8 cellular contexts compared by ENCODE assay signal in the genomic region with DNA sequence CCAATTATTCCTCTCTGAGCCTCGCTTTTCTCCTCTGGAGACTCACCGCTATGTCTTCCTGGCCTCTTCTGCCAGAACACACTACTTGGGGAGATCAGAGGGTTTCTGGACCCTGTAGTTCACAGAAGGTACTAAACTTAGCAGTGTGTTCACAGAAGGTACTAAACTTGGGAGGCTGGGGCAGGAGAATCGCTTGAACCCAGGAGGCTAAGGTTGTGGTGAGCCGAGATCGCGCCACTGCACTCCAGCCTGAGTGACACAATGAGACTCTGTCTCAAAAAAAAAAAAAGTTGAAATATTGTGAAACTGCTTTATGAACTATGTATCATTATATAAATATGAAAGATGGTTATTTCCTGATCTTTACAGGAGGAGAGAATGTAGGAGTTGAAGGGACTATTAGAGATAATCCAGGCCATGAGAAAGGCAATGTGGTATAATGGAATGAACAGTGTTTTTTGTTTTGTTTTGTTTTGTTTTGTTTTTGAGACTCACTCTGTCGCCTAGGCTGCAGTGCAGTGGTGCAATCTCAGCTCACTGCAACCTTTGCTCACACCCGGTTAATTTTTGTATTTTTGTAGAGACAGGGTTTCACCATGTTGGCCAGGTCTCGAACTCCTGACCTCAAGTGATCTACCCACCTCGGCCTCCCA. TPM values are rescaled to one million over a fixed set of nuclear protein-coding genes. Genes with fewer than 3 reads are reported as not detected.
DNase-seq lines count a peak whose midpoint lies in the region; ATAC-seq, FAIRE-seq and TF ChIP-seq lines count a peak whose summit lies in the region.
"Not testable (repeated sequence)": the region's sequence is repeated elsewhere in the genome, so short reads cannot be mapped to it uniquely, and the experiment has no call there.
"Had no signal": no experiment of that assay in that cellular context is flagged by ENCODE, and none has a peak within 500 bp of the region (broad histone marks: within the 10 kb centered on the region; RNA-seq: fewer than 3 reads in every experiment).

No MANE protein-coding gene starts in this region.

- CTCF ChIA-PET in A549 (lab: Yijun Ruan, JAX) (interaction anchor here (0.7 to 1.7 kb wide), 5 partner anchors 13 to 146 kb away, joined by 4 to 5 read pairs (median 4); a partner anchor contains a TSS), HepG2 (lab: Yijun Ruan, JAX; ENCODE audit: low intra/inter-chr PET ratio, low total read pairs) (interaction anchor here (1.3 kb wide), 1 partner anchor 50 kb away, joined by 3 read pairs; no protein-coding TSS in a partner anchor)
- CTCF ChIA-PET in activated CD8-positive, alpha-beta T cell treated with anti-CD3 and anti-CD28 coated beads for 36 hours (lab: Charles Lee): interaction anchor here (1.3 to 4.3 kb wide), 2 partner anchors 35 to 36 kb away, joined by 4 to 25 read pairs; a partner anchor contains a TSS

- not testable (repeated sequence) for BruUV-seq in HepG2 (replicated peaks; lab: Mats Ljungman, UMichigan)

- H3K4me3 Mint-ChIP-seq in IgD-negative memory B cell; activated CD8-positive, alpha-beta T cell treated with anti-CD3 and anti-CD28 coated beads for 36 hours; chondrocyte (ENCODE audit: unreplicated experiment): not testable (repeated sequence)

- not testable (repeated sequence) for TF ChIP-seq CTCF in A549 (IDR thresholded peaks at IDR 0.05); activated CD8-positive, alpha-beta T cell treated with anti-CD3 and anti-CD28 coated beads for 36 hours (IDR thresholded peaks at IDR 0.05); chondrocyte (IDR thresholded peaks at IDR 0.05); HepG2 (CRISPR knock-in tag; IDR thresholded peaks at IDR 0.05)

- intact Hi-C loops in activated CD8-positive, alpha-beta T cell treated with anti-CD3 and anti-CD28 coated beads for 36 hours (cut with micrococcal nuclease): not testable (repeated sequence)
- intact Hi-C loops in HepG2 (cut with micrococcal nuclease; ENCODE audit: unreplicated experiment): loop anchor here (5.0 kb wide), 1 partner anchor 35 kb away; a partner anchor contains a TSS

- ATAC-seq in A549 (peak in 1 of 2 experiments; percentile 14; a peak in 3 of 6 replicates), HepG2 (peak; percentile 14)
- not testable (repeated sequence) for ATAC-seq in activated CD8-positive, alpha-beta T cell treated with anti-CD3 and anti-CD28 coated beads for 36 hours

- not testable (repeated sequence) for H3K4me3 ChIP-seq in A549
- H3K4me3 ChIP-seq in HepG2 (replicated peaks in 1 of 3; ENCODE audit: insufficient read depth in 1 of 3, low read depth in 2 of 3, low read length in 3 of 3): peak overlapping the region in 1 of 3 experiments; percentile 67; a peak in 1 of 6 replicates

- TF ChIP-seq POLR2A in A549 (IDR thresholded peaks at IDR 0.05; ENCODE audit: low read length); HepG2 (IDR thresholded peaks at IDR 0.05; ENCODE audit: insufficient read depth in 1 of 2, low read depth in 2 of 2, low read length in 2 of 2): not testable (repeated sequence)

- not testable (repeated sequence) for H3K9me3 ChIP-seq in A549; HepG2 (ENCODE audit: low read length)

- H3K4me1 Mint-ChIP-seq in IgD-negative memory B cell (peaks cover 17 to 26% (median 23%) of the 10 kb centered on the region in 3 donors), chondrocyte (ENCODE audit: low read depth) (peaks cover 59% of the 10 kb centered on the region)
- H3K4me1 Mint-ChIP-seq in activated CD8-positive, alpha-beta T cell treated with anti-CD3 and anti-CD28 coated beads for 36 hours (ENCODE audit: low read depth): peaks cover 49% of the 10 kb centered on the region

- not testable (repeated sequence) for DNase-seq in A549 (ENCODE audit: low read depth in 1 of 2, low spot score in 1 of 2); activated CD8-positive, alpha-beta T cell treated with anti-CD3 and anti-CD28 coated beads for 36 hours; chondrocyte (ENCODE audit: low spot score)
- DNase-seq in HepG2 (ENCODE audit: low spot score) (peak; percentile 50), renal cortical epithelial cell (ENCODE audit: low read depth) (peak; percentile 78)

- not testable (repeated sequence) for H2AFZ ChIP-seq in HepG2 (ENCODE audit: low read length)

- not testable (repeated sequence) for H3K36me3 ChIP-seq in HepG2 (replicated peaks in 1 of 2; ENCODE audit: control insufficient read depth in 1 of 2, insufficient read depth in 2 of 2, low read length in 2 of 2)

- H3K9me3 Mint-ChIP-seq in IgD-negative memory B cell; activated CD8-positive, alpha-beta T cell treated with anti-CD3 and anti-CD28 coated beads for 36 hours; chondrocyte (ENCODE audit: low read depth): not testable (repeated sequence)

- H3K9ac ChIP-seq in HepG2 (ENCODE audit: insufficient read depth, low read depth, low read length): peak overlapping the region; percentile 85

- WGBS in A549 (ENCODE audit: missing lambda C conversion rate): 77% methylated on average over 10 of the region's 10 CpGs
- 26% methylated on average over 10 of the region's 10 CpGs for WGBS in HepG2 (ENCODE audit: low lambda C conversion rate)

- not testable (repeated sequence) for H4K20me1 ChIP-seq in HepG2 (ENCODE audit: insufficient read depth, low read length)

- in situ Hi-C loops in HepG2 (cut with HindIII; ENCODE audit: extremely low pct_ligation_motif_present, low pct_unique_long_range_greater_than_20kb): loop anchor here (5.0 kb wide), 1 partner anchor 35 kb away; no protein-coding TSS in a partner anchor

- FAIRE-seq in A549 (lab: Jason Lieb, UNC); HepG2 (lab: Jason Lieb, UNC): not testable (repeated sequence)

- peaks cover 11% of the 10 kb centered on the region for H3K79me2 ChIP-seq in HepG2 (ENCODE audit: insufficient read depth, low read length)

- not testable (repeated sequence) for TF ChIP-seq EP300 in A549 (IDR thresholded peaks at IDR 0.05); HepG2 (IDR thresholded peaks at IDR 0.05; ENCODE audit: low read depth in 2 of 2, low read length in 2 of 2); HepG2 (CRISPR knock-in tag; IDR thresholded peaks at IDR 0.05; ENCODE audit: borderline replicate concordance)

- H3K27me3 Mint-ChIP-seq in IgD-negative memory B cell; activated CD8-positive, alpha-beta T cell treated with anti-CD3 and anti-CD28 coated beads for 36 hours; chondrocyte (ENCODE audit: low read depth): not testable (repeated sequence)

- not testable (repeated sequence) for H3K27me3 ChIP-seq in HepG2 (ENCODE audit: control insufficient read depth in 1 of 2, insufficient read depth in 2 of 2, low read length in 2 of 2)

- H3K27ac Mint-ChIP-seq in IgD-negative memory B cell: peak overlapping the region in 2 of 3 donors; percentile 18 to 80
- peak overlapping the region; percentile 11 for H3K27ac Mint-ChIP-seq in activated CD8-positive, alpha-beta T cell treated with anti-CD3 and anti-CD28 coated beads for 36 hours
- H3K27ac Mint-ChIP-seq in chondrocyte (ENCODE audit: unreplicated experiment): peak overlapping the region; percentile 69

- H3K4me1 ChIP-seq in A549 (peaks cover 72% of the 10 kb centered on the region), HepG2 (ENCODE audit: insufficient read depth, low read length) (peaks cover 82% of the 10 kb centered on the region)

- H3K27ac ChIP-seq in A549: peak overlapping the region; percentile 76 to 82
- peak overlapping the region; percentile 100 for H3K27ac ChIP-seq in HepG2 (ENCODE audit: extremely low read length, insufficient read depth, low read length)

- peak overlapping the region; percentile 68 for H3K4me2 ChIP-seq in A549
- H3K4me2 ChIP-seq in HepG2 (ENCODE audit: low read depth, low read length): peak overlapping the region; percentile 98

- not testable (repeated sequence) for TF ChIP-seq RAD21 in A549 (conservative IDR thresholded peaks at IDR 0.05 in 1 of 2, IDR thresholded peaks at IDR 0.05 in 1 of 2); HepG2 (CRISPR knock-in tag; IDR thresholded peaks at IDR 0.05)

- POLR2A ChIA-PET in A549 (lab: Yijun Ruan, JAX): interaction anchor here (0.8 kb wide), 1 partner anchor 16 kb away, joined by 5 read pairs; no protein-coding TSS in a partner anchor
- POLR2A ChIA-PET in activated CD8-positive, alpha-beta T cell treated with anti-CD3 and anti-CD28 coated beads for 36 hours (lab: Charles Lee): interaction anchor here (1.0 to 7.7 kb wide), 2 partner anchors 11 to 36 kb away, joined by 3 to 57 read pairs; a partner anchor contains a TSS
- POLR2A ChIA-PET in HepG2 (lab: Yijun Ruan, JAX): interaction anchor here (1.0 to 9.3 kb wide), 15 partner anchors 7 to 104 kb away, joined by 3 to 298 read pairs (median 6); a partner anchor contains a TSS

- not testable (repeated sequence) for H3K36me3 Mint-ChIP-seq in IgD-negative memory B cell
- H3K36me3 Mint-ChIP-seq in activated CD8-positive, alpha-beta T cell treated with anti-CD3 and anti-CD28 coated beads for 36 hours (ENCODE audit: low read depth): peaks cover 31% of the 10 kb centered on the region
- peaks cover 11% of the 10 kb centered on the region for H3K36me3 Mint-ChIP-seq in chondrocyte (ENCODE audit: low read depth)

RNA-seq across cellular contexts. Expression of a gene that starts 5.8 kb away (rescaled TPM):
- 0.53 and 0.60 TPM in 2 replicates for polyA plus RNA-seq in A549 (2011; rRNA removed)
- polyA plus RNA-seq in A549 (2012; cell fraction: cytosol; rRNA removed): 0.65 and 0.79 TPM in 2 replicates
- polyA plus RNA-seq in A549 (2012; cell fraction: nucleus; rRNA removed): 3.4 and 3.7 TPM in 2 replicates
- 0.44 to 0.67 TPM (median 0.47 TPM) in 3 replicates for polyA plus RNA-seq in A549 (2017; fragmentation: RNase III; extraction: RNeasy Plus Mini Kit Qiagen cat#74134 plus additional on column Dnase treatment)
- 0.92 and 1.3 TPM in 2 replicates for polyA minus RNA-seq in A549 (2011; rRNA and poly(A)+ RNA removed)
- polyA plus RNA-seq in IgD-negative memory B cell: not detected
- 1 to 10 TPM; 1.2 to 1.7 TPM for total RNA-seq in activated CD8-positive, alpha-beta T cell treated with anti-CD3 and anti-CD28 coated beads for 36 hours
- total RNA-seq in chondrocyte: 0.42 to 1.6 TPM (median 0.92 TPM) in 3 replicates
- 6.7 and 14.5 TPM in 2 replicates for total RNA-seq in HepG2 (2016; rRNA removed; fragmentation: Illumina TruSeq; extraction: Trizol)
- total RNA-seq in HepG2 (2016; cell fraction: cytosol; rRNA removed; fragmentation: Illumina TruSeq; extraction: Trizol; ENCODE audit: low read depth): 2.7 and 3.5 TPM in 2 replicates
- 6.0 and 11.8 TPM in 2 replicates for total RNA-seq in HepG2 (2016; cell fraction: insoluble cytoplasmic fraction; rRNA removed; fragmentation: Illumina TruSeq; extraction: Trizol)
- 4.7 and 5.3 TPM in 2 replicates for total RNA-seq in HepG2 (2016; cell fraction: membrane; rRNA removed; fragmentation: Illumina TruSeq; extraction: Trizol)
- 15.9 and 16.0 TPM in 2 replicates for total RNA-seq in HepG2 (2016; cell fraction: nucleus; rRNA removed; fragmentation: Illumina TruSeq; extraction: Trizol)
- 24.1 and 36.3 TPM in 2 replicates for polyA plus RNA-seq in HepG2 (2011; rRNA removed)
- polyA plus RNA-seq in HepG2 (2011; cell fraction: cytosol; rRNA removed): 12.1 and 13.8 TPM in 2 replicates
- 99.7 and 101 TPM in 2 replicates for polyA plus RNA-seq in HepG2 (2011; cell fraction: nucleus; rRNA removed)
- 13.7 and 18.1 TPM in 2 replicates for polyA plus RNA-seq in HepG2 (2012)
- polyA plus RNA-seq in HepG2 (2016; cell fraction: cytosol; fragmentation: Illumina TruSeq; extraction: Trizol; ENCODE audit: low read depth): 2.0 and 2.3 TPM in 2 replicates
- 7.0 and 8.1 TPM in 2 replicates for polyA plus RNA-seq in HepG2 (2016; cell fraction: insoluble cytoplasmic fraction; fragmentation: Illumina TruSeq; extraction: Trizol; ENCODE audit: low read depth)
- polyA plus RNA-seq in HepG2 (2016; cell fraction: membrane; fragmentation: Illumina TruSeq; extraction: Trizol; ENCODE audit: low read depth): 3.3 and 3.7 TPM in 2 replicates
- 31.0 and 39.3 TPM in 2 replicates for polyA plus RNA-seq in HepG2 (2016; cell fraction: nucleus; fragmentation: Illumina TruSeq; extraction: Trizol; ENCODE audit: insufficient read depth, low read depth)
- 2.4 and 35.1 TPM in 2 replicates for polyA minus RNA-seq in HepG2 (2011; rRNA and poly(A)+ RNA removed; ENCODE audit: low replicate concordance)
- 6.0 and 7.9 TPM in 2 replicates for polyA minus RNA-seq in HepG2 (2011; cell fraction: cytosol; rRNA and poly(A)+ RNA removed)
- polyA minus RNA-seq in HepG2 (2011; cell fraction: nucleus; rRNA and poly(A)+ RNA removed): 22.7 and 33.4 TPM in 2 replicates
- total RNA-seq in renal cortical epithelial cell: 0.69 and 1.3 TPM in 2 replicates

RNA-seq across cellular contexts. Expression of a gene that starts 6.5 kb away (rescaled TPM):
- polyA plus RNA-seq in A549 (2011; rRNA removed) (63.2 and 79.3 TPM in 2 replicates), A549 (2017; fragmentation: RNase III; extraction: RNeasy Plus Mini Kit Qiagen cat#74134 plus additional on column Dnase treatment) (48.6 to 53.7 TPM (median 49.6 TPM) in 3 replicates), IgD-negative memory B cell (46.4 TPM), HepG2 (2011; rRNA removed) (49.9 and 59.1 TPM in 2 replicates)
- 54.9 and 75.5 TPM in 2 replicates for polyA plus RNA-seq in A549 (2012; cell fraction: cytosol; rRNA removed)
- polyA plus RNA-seq in A549 (2012; cell fraction: nucleus; rRNA removed): 28.0 and 40.6 TPM in 2 replicates
- 51.1 and 62.9 TPM in 2 replicates for polyA minus RNA-seq in A549 (2011; rRNA and poly(A)+ RNA removed)
- total RNA-seq in activated CD8-positive, alpha-beta T cell treated with anti-CD3 and anti-CD28 coated beads for 36 hours: 10 to 100 TPM; 29.7 to 30.3 TPM
- total RNA-seq in chondrocyte (20.3 to 25.1 TPM (median 24.5 TPM) in 3 replicates), HepG2 (2016; rRNA removed; fragmentation: Illumina TruSeq; extraction: Trizol) (40.9 and 50.9 TPM in 2 replicates), renal cortical epithelial cell (31.1 and 38.4 TPM in 2 replicates)
- total RNA-seq in HepG2 (2016; cell fraction: cytosol; rRNA removed; fragmentation: Illumina TruSeq; extraction: Trizol; ENCODE audit: low read depth): 30.5 and 31.6 TPM in 2 replicates
- 39.2 and 48.3 TPM in 2 replicates for total RNA-seq in HepG2 (2016; cell fraction: insoluble cytoplasmic fraction; rRNA removed; fragmentation: Illumina TruSeq; extraction: Trizol)
- 58.9 and 62.5 TPM in 2 replicates for total RNA-seq in HepG2 (2016; cell fraction: membrane; rRNA removed; fragmentation: Illumina TruSeq; extraction: Trizol)
- 26.1 and 35.8 TPM in 2 replicates for total RNA-seq in HepG2 (2016; cell fraction: nucleus; rRNA removed; fragmentation: Illumina TruSeq; extraction: Trizol)
- polyA plus RNA-seq in HepG2 (2011; cell fraction: cytosol; rRNA removed): 62.8 and 77.2 TPM in 2 replicates
- polyA plus RNA-seq in HepG2 (2011; cell fraction: nucleus; rRNA removed): 15.6 and 21.2 TPM in 2 replicates
- polyA plus RNA-seq in HepG2 (2012): 51.5 and 51.6 TPM in 2 replicates
- 34.8 and 36.6 TPM in 2 replicates for polyA plus RNA-seq in HepG2 (2016; cell fraction: cytosol; fragmentation: Illumina TruSeq; extraction: Trizol; ENCODE audit: low read depth)
- polyA plus RNA-seq in HepG2 (2016; cell fraction: insoluble cytoplasmic fraction; fragmentation: Illumina TruSeq; extraction: Trizol; ENCODE audit: low read depth): 49.7 and 50.5 TPM in 2 replicates
- polyA plus RNA-seq in HepG2 (2016; cell fraction: membrane; fragmentation: Illumina TruSeq; extraction: Trizol; ENCODE audit: low read depth): 63.1 and 68.7 TPM in 2 replicates
- polyA plus RNA-seq in HepG2 (2016; cell fraction: nucleus; fragmentation: Illumina TruSeq; extraction: Trizol; ENCODE audit: insufficient read depth, low read depth): 55.7 and 65.1 TPM in 2 replicates
- 106 and 114 TPM in 2 replicates for polyA minus RNA-seq in HepG2 (2011; rRNA and poly(A)+ RNA removed; ENCODE audit: low replicate concordance)
- 28.1 and 40.9 TPM in 2 replicates for polyA minus RNA-seq in HepG2 (2011; cell fraction: cytosol; rRNA and poly(A)+ RNA removed)
- 16.2 and 24.0 TPM in 2 replicates for polyA minus RNA-seq in HepG2 (2011; cell fraction: nucleus; rRNA and poly(A)+ RNA removed)

RNA-seq across cellular contexts. Expression of a gene that starts 16.8 kb away (rescaled TPM):
- polyA plus RNA-seq in A549 (2011; rRNA removed) (6.3 and 10.4 TPM in 2 replicates), A549 (2017; fragmentation: RNase III; extraction: RNeasy Plus Mini Kit Qiagen cat#74134 plus additional on column Dnase treatment) (2.0 to 3.3 TPM (median 2.8 TPM) in 3 replicates), IgD-negative memory B cell (0.80 TPM), HepG2 (2011; rRNA removed) (10.4 and 19.6 TPM in 2 replicates)
- 3.5 and 3.9 TPM in 2 replicates for polyA plus RNA-seq in A549 (2012; cell fraction: cytosol; rRNA removed)
- polyA plus RNA-seq in A549 (2012; cell fraction: nucleus; rRNA removed): 2.5 and 3.5 TPM in 2 replicates
- 10.9 and 11.2 TPM in 2 replicates for polyA minus RNA-seq in A549 (2011; rRNA and poly(A)+ RNA removed)
- total RNA-seq in activated CD8-positive, alpha-beta T cell treated with anti-CD3 and anti-CD28 coated beads for 36 hours: not detected
- total RNA-seq in chondrocyte (not detected in 3 replicates), HepG2 (2016; rRNA removed; fragmentation: Illumina TruSeq; extraction: Trizol) (2.5 and 2.8 TPM in 2 replicates), renal cortical epithelial cell (0.10 TPM in 1 of 2 replicates, not detected in the other)
- total RNA-seq in HepG2 (2016; cell fraction: cytosol; rRNA removed; fragmentation: Illumina TruSeq; extraction: Trizol; ENCODE audit: low read depth): 0.71 and 0.79 TPM in 2 replicates
- 2.8 and 3.0 TPM in 2 replicates for total RNA-seq in HepG2 (2016; cell fraction: insoluble cytoplasmic fraction; rRNA removed; fragmentation: Illumina TruSeq; extraction: Trizol)
- 1.1 TPM in 2 replicates for total RNA-seq in HepG2 (2016; cell fraction: membrane; rRNA removed; fragmentation: Illumina TruSeq; extraction: Trizol)
- total RNA-seq in HepG2 (2016; cell fraction: nucleus; rRNA removed; fragmentation: Illumina TruSeq; extraction: Trizol): 1.1 and 1.7 TPM in 2 replicates
- 11.0 and 15.5 TPM in 2 replicates for polyA plus RNA-seq in HepG2 (2011; cell fraction: cytosol; rRNA removed)
- polyA plus RNA-seq in HepG2 (2011; cell fraction: nucleus; rRNA removed): 4.8 and 7.9 TPM in 2 replicates
- polyA plus RNA-seq in HepG2 (2012): 9.7 and 16.5 TPM in 2 replicates
- polyA plus RNA-seq in HepG2 (2016; cell fraction: cytosol; fragmentation: Illumina TruSeq; extraction: Trizol; ENCODE audit: low read depth): 0.90 and 1.2 TPM in 2 replicates
- 4.1 and 5.5 TPM in 2 replicates for polyA plus RNA-seq in HepG2 (2016; cell fraction: insoluble cytoplasmic fraction; fragmentation: Illumina TruSeq; extraction: Trizol; ENCODE audit: low read depth)
- polyA plus RNA-seq in HepG2 (2016; cell fraction: membrane; fragmentation: Illumina TruSeq; extraction: Trizol; ENCODE audit: low read depth): 1.00 and 1.2 TPM in 2 replicates
- polyA plus RNA-seq in HepG2 (2016; cell fraction: nucleus; fragmentation: Illumina TruSeq; extraction: Trizol; ENCODE audit: insufficient read depth, low read depth): 1.8 and 2.8 TPM in 2 replicates
- polyA minus RNA-seq in HepG2 (2011; rRNA and poly(A)+ RNA removed; ENCODE audit: low replicate concordance): 9.9 TPM in 1 of 2 replicates, not detected in the other
- polyA minus RNA-seq in HepG2 (2011; cell fraction: cytosol; rRNA and poly(A)+ RNA removed): 3.8 and 7.9 TPM in 2 replicates
- polyA minus RNA-seq in HepG2 (2011; cell fraction: nucleus; rRNA and poly(A)+ RNA removed): 2.4 and 5.2 TPM in 2 replicates
- total RNA-seq: A172; activated CD8-positive, alpha-beta memory T cell treated with anti-CD3 and anti-CD28 coated beads, Interleukin-2, amount 10 ng/mL, durations not matched to agents 7 days and 5 days had no signal

RNA-seq across cellular contexts. Expression of a gene that starts 20.0 kb away (rescaled TPM):
- polyA plus RNA-seq in A549 (2011; rRNA removed) (7.7 and 12.2 TPM in 2 replicates), A549 (2017; fragmentation: RNase III; extraction: RNeasy Plus Mini Kit Qiagen cat#74134 plus additional on column Dnase treatment) (9.1 to 9.8 TPM (median 9.4 TPM) in 3 replicates), IgD-negative memory B cell (6.7 TPM), HepG2 (2011; rRNA removed) (24.0 and 31.7 TPM in 2 replicates)
- 12.1 and 17.1 TPM in 2 replicates for polyA plus RNA-seq in A549 (2012; cell fraction: cytosol; rRNA removed)
- polyA plus RNA-seq in A549 (2012; cell fraction: nucleus; rRNA removed): 34.0 and 43.5 TPM in 2 replicates
- polyA minus RNA-seq in A549 (2011; rRNA and poly(A)+ RNA removed): 16.6 and 23.1 TPM in 2 replicates
- under 1 TPM; 0.22 to 0.32 TPM for total RNA-seq in activated CD8-positive, alpha-beta T cell treated with anti-CD3 and anti-CD28 coated beads for 36 hours
- total RNA-seq in chondrocyte (20.8 to 26.4 TPM (median 21.3 TPM) in 3 replicates), HepG2 (2016; rRNA removed; fragmentation: Illumina TruSeq; extraction: Trizol) (10.7 and 20.7 TPM in 2 replicates), renal cortical epithelial cell (18.9 and 29.9 TPM in 2 replicates)
- 5.7 and 7.7 TPM in 2 replicates for total RNA-seq in HepG2 (2016; cell fraction: cytosol; rRNA removed; fragmentation: Illumina TruSeq; extraction: Trizol; ENCODE audit: low read depth)
- total RNA-seq in HepG2 (2016; cell fraction: insoluble cytoplasmic fraction; rRNA removed; fragmentation: Illumina TruSeq; extraction: Trizol): 8.6 and 18.1 TPM in 2 replicates
- total RNA-seq in HepG2 (2016; cell fraction: membrane; rRNA removed; fragmentation: Illumina TruSeq; extraction: Trizol): 11.4 and 12.8 TPM in 2 replicates
- total RNA-seq in HepG2 (2016; cell fraction: nucleus; rRNA removed; fragmentation: Illumina TruSeq; extraction: Trizol): 21.6 and 25.0 TPM in 2 replicates
- polyA plus RNA-seq in HepG2 (2011; cell fraction: cytosol; rRNA removed): 13.6 and 19.2 TPM in 2 replicates
- 108 and 112 TPM in 2 replicates for polyA plus RNA-seq in HepG2 (2011; cell fraction: nucleus; rRNA removed)
- 13.5 and 15.0 TPM in 2 replicates for polyA plus RNA-seq in HepG2 (2012)
- 4.6 and 5.5 TPM in 2 replicates for polyA plus RNA-seq in HepG2 (2016; cell fraction: cytosol; fragmentation: Illumina TruSeq; extraction: Trizol; ENCODE audit: low read depth)
- polyA plus RNA-seq in HepG2 (2016; cell fraction: insoluble cytoplasmic fraction; fragmentation: Illumina TruSeq; extraction: Trizol; ENCODE audit: low read depth): 7.3 and 9.2 TPM in 2 replicates
- 9.4 and 10.5 TPM in 2 replicates for polyA plus RNA-seq in HepG2 (2016; cell fraction: membrane; fragmentation: Illumina TruSeq; extraction: Trizol; ENCODE audit: low read depth)
- polyA plus RNA-seq in HepG2 (2016; cell fraction: nucleus; fragmentation: Illumina TruSeq; extraction: Trizol; ENCODE audit: insufficient read depth, low read depth): 42.0 and 44.2 TPM in 2 replicates
- 31.2 and 33.6 TPM in 2 replicates for polyA minus RNA-seq in HepG2 (2011; rRNA and poly(A)+ RNA removed; ENCODE audit: low replicate concordance)
- polyA minus RNA-seq in HepG2 (2011; cell fraction: cytosol; rRNA and poly(A)+ RNA removed): 11.5 and 11.9 TPM in 2 replicates
- 21.0 and 29.7 TPM in 2 replicates for polyA minus RNA-seq in HepG2 (2011; cell fraction: nucleus; rRNA and poly(A)+ RNA removed)

RNA-seq across cellular contexts. Expression of a gene that starts 36.8 kb away (rescaled TPM):
- polyA plus RNA-seq in A549 (2011; rRNA removed) (13.1 and 13.9 TPM in 2 replicates), A549 (2017; fragmentation: RNase III; extraction: RNeasy Plus Mini Kit Qiagen cat#74134 plus additional on column Dnase treatment) (9.8 to 13.6 TPM (median 11.1 TPM) in 3 replicates), IgD-negative memory B cell (17.7 TPM), HepG2 (2011; rRNA removed) (61.9 and 75.9 TPM in 2 replicates)
- polyA plus RNA-seq in A549 (2012; cell fraction: cytosol; rRNA removed): 14.6 and 14.9 TPM in 2 replicates
- polyA plus RNA-seq in A549 (2012; cell fraction: nucleus; rRNA removed): 25.3 and 26.0 TPM in 2 replicates
- 6.2 and 9.1 TPM in 2 replicates for polyA minus RNA-seq in A549 (2011; rRNA and poly(A)+ RNA removed)
- 10 to 100 TPM in 1 of 2 experiments, 1 to 10 TPM in 1; 9.4 to 13.0 TPM for total RNA-seq in activated CD8-positive, alpha-beta T cell treated with anti-CD3 and anti-CD28 coated beads for 36 hours
- total RNA-seq in chondrocyte (26.5 to 29.9 TPM (median 28.2 TPM) in 3 replicates), HepG2 (2016; rRNA removed; fragmentation: Illumina TruSeq; extraction: Trizol) (12.0 and 27.1 TPM in 2 replicates), renal cortical epithelial cell (35.9 and 74.2 TPM in 2 replicates)
- total RNA-seq in HepG2 (2016; cell fraction: cytosol; rRNA removed; fragmentation: Illumina TruSeq; extraction: Trizol; ENCODE audit: low read depth): 5.5 and 6.3 TPM in 2 replicates
- 10.5 and 28.2 TPM in 2 replicates for total RNA-seq in HepG2 (2016; cell fraction: insoluble cytoplasmic fraction; rRNA removed; fragmentation: Illumina TruSeq; extraction: Trizol)
- total RNA-seq in HepG2 (2016; cell fraction: membrane; rRNA removed; fragmentation: Illumina TruSeq; extraction: Trizol): 8.2 and 8.3 TPM in 2 replicates
- 29.9 and 34.8 TPM in 2 replicates for total RNA-seq in HepG2 (2016; cell fraction: nucleus; rRNA removed; fragmentation: Illumina TruSeq; extraction: Trizol)
- polyA plus RNA-seq in HepG2 (2011; cell fraction: cytosol; rRNA removed): 73.8 and 82.2 TPM in 2 replicates
- polyA plus RNA-seq in HepG2 (2011; cell fraction: nucleus; rRNA removed): 172 and 195 TPM in 2 replicates
- 41.6 and 60.4 TPM in 2 replicates for polyA plus RNA-seq in HepG2 (2012)
- polyA plus RNA-seq in HepG2 (2016; cell fraction: cytosol; fragmentation: Illumina TruSeq; extraction: Trizol; ENCODE audit: low read depth): 3.9 and 4.5 TPM in 2 replicates
- polyA plus RNA-seq in HepG2 (2016; cell fraction: insoluble cytoplasmic fraction; fragmentation: Illumina TruSeq; extraction: Trizol; ENCODE audit: low read depth): 9.1 and 10.0 TPM in 2 replicates
- 6.9 and 8.5 TPM in 2 replicates for polyA plus RNA-seq in HepG2 (2016; cell fraction: membrane; fragmentation: Illumina TruSeq; extraction: Trizol; ENCODE audit: low read depth)
- 74.9 and 77.9 TPM in 2 replicates for polyA plus RNA-seq in HepG2 (2016; cell fraction: nucleus; fragmentation: Illumina TruSeq; extraction: Trizol; ENCODE audit: insufficient read depth, low read depth)
- polyA minus RNA-seq in HepG2 (2011; rRNA and poly(A)+ RNA removed; ENCODE audit: low replicate concordance): 9.2 and 39.2 TPM in 2 replicates
- 10.7 and 13.6 TPM in 2 replicates for polyA minus RNA-seq in HepG2 (2011; cell fraction: cytosol; rRNA and poly(A)+ RNA removed)
- 19.3 and 20.9 TPM in 2 replicates for polyA minus RNA-seq in HepG2 (2011; cell fraction: nucleus; rRNA and poly(A)+ RNA removed)

Comparison
In these comparisons a context has a peak if more than half of its experiments do, and no peak if none do; other contexts are left out.
1. H3K27ac Mint-ChIP-seq: peak in every context shown above with its lines; median percentile 69 in chondrocyte; 49 in IgD-negative memory B cell; 11 in activated CD8-positive, alpha-beta T cell treated with anti-CD3 and anti-CD28 coated beads for 36 hours.